1 cellular context compared by ENCODE assay signal in the genomic region with DNA sequence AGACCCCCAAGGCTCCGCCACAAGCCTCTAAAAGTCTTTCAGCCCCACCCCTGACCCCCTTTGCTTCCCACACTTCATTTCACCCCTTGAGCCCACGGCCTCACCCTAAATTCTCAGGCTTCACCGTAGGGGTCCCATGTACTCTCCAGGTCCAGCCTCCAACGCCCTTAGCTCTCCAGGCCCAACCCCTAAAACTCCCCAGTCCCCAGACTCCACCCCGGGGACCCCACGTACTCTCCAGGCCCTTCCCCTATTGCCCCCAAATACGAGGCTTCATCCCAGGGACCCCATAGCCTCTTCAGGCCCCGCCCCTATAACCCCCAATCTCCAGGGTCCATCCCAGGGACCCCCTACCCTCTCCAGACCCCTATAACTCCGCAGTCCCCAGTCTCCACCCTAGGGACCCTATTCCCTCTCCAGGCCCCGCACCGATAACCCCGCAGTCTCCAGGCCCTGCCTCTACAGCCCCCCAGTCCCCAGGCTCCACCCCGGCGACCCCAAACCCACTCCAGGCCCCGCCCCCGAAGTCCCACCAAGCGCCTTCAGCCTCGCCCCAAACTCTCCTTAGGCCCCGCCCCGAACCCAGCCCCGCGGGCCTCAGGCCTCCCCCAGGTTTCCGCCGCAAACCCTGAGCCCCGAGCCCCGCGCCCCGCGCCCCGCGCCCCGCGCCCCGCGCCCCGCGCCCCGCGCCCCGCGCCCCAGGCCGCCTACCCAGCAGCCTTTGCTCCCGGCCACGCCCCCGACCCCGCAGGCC.
TF ChIP-seq lines count a peak whose summit lies in the region.

No MANE protein-coding gene starts in this region.

TF ChIP-seq in H1, 55 proteins besides CTCF, POLR2A, EP300 and RAD21:
- TF ChIP-seq ASH2L (IDR thresholded peaks at IDR 0.05; ENCODE audit: low read length) (no peak), KDM5A (IDR thresholded peaks at IDR 0.05; ENCODE audit: low read length) (0 out of 2 replicates have a peak, but pooled peaks have one; percentile 6), CBX5 (IDR thresholded peaks at IDR 0.05; ENCODE audit: low read depth, low read length) (no peak)
